Comparison of ENCODE assay signal across 13 cellular contexts in genomic region chr7:132939495-132939894, GRCh38.
DNase-seq lines count a peak whose midpoint lies in the region; ATAC-seq and TF ChIP-seq lines count a peak whose summit lies in the region.
"Had no signal": no experiment of that assay in that cellular context is flagged by ENCODE, and none has a peak within 500 bp of the region (broad histone marks: within the 10 kb centered on the region; RNA-seq: fewer than 3 reads in every experiment).

No MANE protein-coding gene starts in this region.

- peak overlapping the region; percentile 41 for H3K27ac Mint-ChIP-seq in memory B cell
- H3K27ac Mint-ChIP-seq: CD4-positive, alpha-beta memory T cell had no signal

- TF ChIP-seq CTCF in lower leg skin (IDR thresholded peaks at IDR 0.05), result no peak

- H3K4me3 Mint-ChIP-seq in memory B cell, result no peak overlapping the region
- H3K4me3 Mint-ChIP-seq: CD4-positive, alpha-beta memory T cell had no signal

- intact Hi-C loops in lower leg skin (cut with DNase I; ENCODE audit: low total_unique reads), result no loop called here

- no peak overlapping the region for H3K4me3 ChIP-seq in lower leg skin (ENCODE audit: low read depth, poor library complexity, severe bottlenecking)
- H3K4me3 ChIP-seq: A549, GM23248 had no signal

- H3K4me1 Mint-ChIP-seq in memory B cell, result peaks cover 6% of the 10 kb centered on the region

- peaks cover 2% of the 10 kb centered on the region for H3K9me3 Mint-ChIP-seq in memory B cell

- no peaks in the 10 kb centered on the region for H3K27me3 Mint-ChIP-seq in memory B cell
- H3K27me3 Mint-ChIP-seq: CD4-positive, alpha-beta memory T cell had no signal

- 78 to 80% methylated on average over 4 of the region's 4 CpGs for WGBS in lower leg skin, 2 donors

- no peak for ATAC-seq in memory B cell (ENCODE audit: low read depth)
- ATAC-seq in HG03135 (IDR thresholded peaks at IDR 0.05; ENCODE audit: unreplicated experiment), result no peak
- ATAC-seq: A549, HCT116 had no signal

- DNase-seq in NCI-H2029 treated with DMSO at 0.1 percent for 48 hours (lab: John Stamatoyannopoulos, UW) (peak; percentile 6), NCI-H2029 (lab: John Stamatoyannopoulos, UW) (no peak), NCI-H345 (lab: John Stamatoyannopoulos, UW) (peak; percentile 69), NCI-H69 (lab: John Stamatoyannopoulos, UW) (peak; percentile 63), memory B cell (ENCODE audit: low spot score in 2 of 2) (no peak), lower leg skin (ENCODE audit: low spot score in 2 of 2) (no peak)
- DNase-seq: BE2C; CD4-positive, alpha-beta memory T cell; EL; GM23248 had no signal

- H3K36me3 Mint-ChIP-seq in memory B cell, result peaks cover 18% of the 10 kb centered on the region

- TF ChIP-seq POLR2A in lower leg skin (IDR thresholded peaks at IDR 0.05), result no peak

Comparison
In these comparisons a context has a peak if more than half of its experiments do, and no peak if none do; other contexts are left out.
1. DNase-seq: peak in NCI-H2029 treated with DMSO at 0.1 percent for 48 hours (single experiment), NCI-H345 (single experiment) and NCI-H69 (single experiment); none in NCI-H2029 (single experiment), memory B cell (0 of 2) and lower leg skin (0 of 2).